22 cellular contexts compared by ENCODE assay signal in the genomic region with DNA sequence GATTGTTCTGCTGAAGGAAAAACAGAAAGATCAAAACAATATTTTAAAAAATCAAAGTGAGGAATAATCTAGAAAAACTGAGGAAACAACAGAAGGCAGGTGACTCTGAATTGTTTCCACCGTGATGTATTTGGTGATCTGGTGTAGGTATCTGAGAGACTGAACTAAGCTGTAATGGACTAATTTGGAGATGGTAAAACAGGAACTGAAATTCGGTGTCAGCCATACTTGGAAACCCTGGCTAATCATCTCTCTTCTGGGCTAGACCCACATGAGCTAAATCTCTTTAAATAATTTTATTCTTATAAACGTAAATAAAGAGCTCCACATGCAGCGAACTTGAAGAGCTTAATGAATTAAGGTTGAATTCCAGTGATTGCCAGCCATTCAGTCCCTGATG.
A peak's percentile ranks its signal among the peaks of the same experiment; 100 is the strongest.
DNase-seq lines count a peak whose midpoint lies in the region; ATAC-seq and TF ChIP-seq lines count a peak whose summit lies in the region.
"Had no signal": no experiment of that assay in that cellular context is flagged by ENCODE, and none has a peak within 500 bp of the region (broad histone marks: within the 10 kb centered on the region; RNA-seq: fewer than 3 reads in every experiment).

No MANE protein-coding gene starts in this region.

- intact Hi-C loops in activated B cell treated with CpG ODN at 0.5 μM for 24 hours (cut with micrococcal nuclease) = no loop called here

- H3K27me3 ChIP-seq in gastroesophageal sphincter = no peaks in the 10 kb centered on the region
- H3K27me3 ChIP-seq: thyroid gland had no signal

- no peaks in the 10 kb centered on the region for H3K4me1 ChIP-seq in gastroesophageal sphincter
- H3K4me1 ChIP-seq: thyroid gland had no signal

- ATAC-seq in GM19328 (IDR thresholded peaks at IDR 0.05; ENCODE audit: unreplicated experiment) = peak; percentile 55
- peak; percentile 67 for ATAC-seq in HG02678 (IDR thresholded peaks at IDR 0.05; ENCODE audit: unreplicated experiment)
- peak; percentile 81 for ATAC-seq in HG03432 (IDR thresholded peaks at IDR 0.05; ENCODE audit: unreplicated experiment)
- peak; percentile 47 for ATAC-seq in activated B cell treated with CpG ODN at 0.5 μM for 24 hours (ENCODE audit: low read depth)
- ATAC-seq in gastroesophageal sphincter = no peak
- ATAC-seq: naive thymus-derived CD4-positive, alpha-beta T cell had no signal

- H3K4me1 Mint-ChIP-seq in activated B cell treated with CpG ODN at 0.5 μM for 24 hours = peaks cover 1% of the 10 kb centered on the region
- H3K4me1 Mint-ChIP-seq: immature natural killer cell had no signal

- no peaks in the 10 kb centered on the region for H3K36me3 ChIP-seq in gastroesophageal sphincter
- H3K36me3 ChIP-seq: thyroid gland had no signal

- no peaks in the 10 kb centered on the region for H3K36me3 Mint-ChIP-seq in activated B cell treated with CpG ODN at 0.5 μM for 24 hours (ENCODE audit: low read depth)
- H3K36me3 Mint-ChIP-seq: activated CD4-positive, alpha-beta memory T cell treated with anti-CD3 and anti-CD28 coated beads for 36 hours; activated naive CD8-positive, alpha-beta T cell treated with anti-CD3 and anti-CD28 coated beads for 36 hours; immature natural killer cell; naive thymus-derived CD4-positive, alpha-beta T cell had no signal

- no peak for TF ChIP-seq EP300 in gastroesophageal sphincter (IDR thresholded peaks at IDR 0.05)

- no peak for TF ChIP-seq CTCF in activated B cell treated with CpG ODN at 0.5 μM for 24 hours (IDR thresholded peaks at IDR 0.05)
- TF ChIP-seq CTCF in gastroesophageal sphincter (IDR thresholded peaks at IDR 0.05) = no peak

- H3K27me3 Mint-ChIP-seq in activated B cell treated with CpG ODN at 0.5 μM for 24 hours = no peaks in the 10 kb centered on the region
- H3K27me3 Mint-ChIP-seq: activated CD4-positive, alpha-beta memory T cell treated with anti-CD3 and anti-CD28 coated beads for 36 hours; dendritic cell treated with granulocyte-macrophage colony-stimulating factor and Interleukin-4, amounts not matched to agents 40 ng/mL and 50 ng/mL, for 4 days; naive thymus-derived CD4-positive, alpha-beta T cell had no signal

- H3K9me3 ChIP-seq in gastroesophageal sphincter = no peaks in the 10 kb centered on the region
- H3K9me3 ChIP-seq: thyroid gland had no signal

- no peak overlapping the region for H3K27ac ChIP-seq in gastroesophageal sphincter
- H3K27ac ChIP-seq: skin epidermis, thyroid gland had no signal

- POLR2A ChIA-PET in activated B cell treated with CpG ODN at 0.5 μM for 24 hours (lab: Charles Lee) = no interaction called here

- no peak overlapping the region for H3K27ac Mint-ChIP-seq in activated B cell treated with CpG ODN at 0.5 μM for 24 hours
- H3K27ac Mint-ChIP-seq: activated CD4-positive, alpha-beta memory T cell treated with anti-CD3 and anti-CD28 coated beads for 36 hours; activated naive CD8-positive, alpha-beta T cell treated with anti-CD3 and anti-CD28 coated beads for 36 hours; dendritic cell treated with granulocyte-macrophage colony-stimulating factor and Interleukin-4, amounts not matched to agents 40 ng/mL and 50 ng/mL, for 4 days; immature natural killer cell; naive thymus-derived CD4-positive, alpha-beta T cell had no signal

- TF ChIP-seq POLR2A in gastroesophageal sphincter (IDR thresholded peaks at IDR 0.05) = no peak

- no peak overlapping the region for H3K4me3 ChIP-seq in gastroesophageal sphincter
- H3K4me3 ChIP-seq: lung, skin epidermis, thyroid gland had no signal

- H3K4me3 Mint-ChIP-seq in activated B cell treated with CpG ODN at 0.5 μM for 24 hours = no peak overlapping the region
- H3K4me3 Mint-ChIP-seq: activated CD4-positive, alpha-beta memory T cell treated with anti-CD3 and anti-CD28 coated beads for 36 hours; activated naive CD8-positive, alpha-beta T cell treated with anti-CD3 and anti-CD28 coated beads for 36 hours; activated T-cell treated with anti-CD3 and anti-CD28 coated beads, Interleukin-2, amount 50 U/mL, for 4 hours; dendritic cell treated with granulocyte-macrophage colony-stimulating factor and Interleukin-4, amounts not matched to agents 40 ng/mL and 50 ng/mL, for 4 days; immature natural killer cell; naive thymus-derived CD4-positive, alpha-beta T cell had no signal

- DNase-seq in activated B cell treated with CpG ODN at 0.5 μM for 24 hours = no peak
- DNase-seq in NCI-H2029 treated with DMSO at 0.1 percent for 48 hours (lab: John Stamatoyannopoulos, UW) = no peak
- no peak for DNase-seq in DMS 273 (lab: John Stamatoyannopoulos, UW; ENCODE audit: unreplicated experiment)
- no peak for DNase-seq in NCI-H1694 treated with DMSO at 0.1 percent for 48 hours (lab: John Stamatoyannopoulos, UW)
- DNase-seq: activated CD4-positive, alpha-beta memory T cell treated with anti-CD3 and anti-CD28 coated beads for 36 hours; activated naive CD8-positive, alpha-beta T cell treated with anti-CD3 and anti-CD28 coated beads for 36 hours; activated T-cell treated with anti-CD3 and anti-CD28 coated beads, Interleukin-2, amount 50 U/mL, for 4 hours; COR-L47; erythroblast; immature natural killer cell; naive thymus-derived CD4-positive, alpha-beta T cell; NCI-H446; OCI-M1; posterior cingulate gyrus; thyroid gland had no signal

- CTCF ChIA-PET in activated B cell treated with CpG ODN at 0.5 μM for 24 hours (lab: Charles Lee) = no interaction called here

- H3K9me3 Mint-ChIP-seq in activated B cell treated with CpG ODN at 0.5 μM for 24 hours = peaks cover 2% of the 10 kb centered on the region
- H3K9me3 Mint-ChIP-seq: activated naive CD8-positive, alpha-beta T cell treated with anti-CD3 and anti-CD28 coated beads for 36 hours; dendritic cell treated with granulocyte-macrophage colony-stimulating factor and Interleukin-4, amounts not matched to agents 40 ng/mL and 50 ng/mL, for 4 days had no signal

- 82 to 86% methylated on average over 3 to 4 of the region's 4 CpGs for WGBS in gastroesophageal sphincter (ENCODE audit: low coverage in 1 of 2), 2 donors
